In the genomic region with DNA sequence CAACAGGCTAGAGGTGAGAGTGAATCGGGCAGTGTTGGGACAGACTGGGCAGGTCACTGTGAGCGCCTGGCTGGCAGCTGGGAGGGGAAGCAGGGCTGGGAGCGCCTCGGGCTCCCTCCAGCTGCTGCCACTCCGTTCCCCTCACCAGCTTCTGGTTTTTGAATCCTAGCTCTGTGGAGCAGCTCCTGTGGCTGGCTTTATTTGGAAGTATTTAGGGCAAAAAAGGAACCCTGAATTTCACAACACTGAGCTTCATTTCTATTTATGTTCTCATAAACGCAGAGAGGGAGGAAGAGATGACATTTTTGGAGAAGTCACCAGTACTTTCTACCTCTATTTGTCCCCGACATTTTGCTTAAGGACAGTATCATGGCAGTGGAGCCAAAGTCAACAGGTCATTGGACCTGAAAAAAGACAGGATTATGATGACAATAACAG, we compare ENCODE assay signal across 10 cellular contexts.
DNase-seq lines count a peak whose midpoint lies in the region; ATAC-seq and TF ChIP-seq lines count a peak whose summit lies in the region.
"Had no signal": no experiment of that assay in that cellular context is flagged by ENCODE, and none has a peak within 500 bp of the region (broad histone marks: within the 10 kb centered on the region; RNA-seq: fewer than 3 reads in every experiment).

No MANE protein-coding gene starts in this region.

- peaks cover 46% of the 10 kb centered on the region for H3K4me1 Mint-ChIP-seq in osteocyte (ENCODE audit: unreplicated experiment)

- DNase-seq in CD1c-positive myeloid dendritic cell (ENCODE audit: extremely low spot score), result peak; percentile 94
- peak; percentile 79 for DNase-seq in SIG-M5 (lab: John Stamatoyannopoulos, UW)
- DNase-seq in Right ventricle myocardium inferior (ENCODE audit: missing footprints), result no peak
- peak; percentile 69 for DNase-seq in pons (ENCODE audit: low spot score)
- DNase-seq in KG1 (lab: John Stamatoyannopoulos, UW), result no peak
- DNase-seq in osteocyte (ENCODE audit: extremely low spot score, unreplicated experiment), result no peak
- no peak for DNase-seq in NCI-H510A treated with DMSO at 0.1 percent for 48 hours (lab: John Stamatoyannopoulos, UW)
- DNase-seq: CD8-positive, alpha-beta memory T cell; stimulated activated CD4-positive, alpha-beta T cell treated with anti-CD3 and anti-CD28 coated beads, Interleukin-4, amount 100 ng/mL, for 24 hours had no signal

- no peak overlapping the region for H3K27ac Mint-ChIP-seq in osteocyte (ENCODE audit: unreplicated experiment)

- ATAC-seq in Right ventricle myocardium inferior, result peak; percentile 42
- no peak for ATAC-seq in HG02763 (IDR thresholded peaks at IDR 0.05; ENCODE audit: unreplicated experiment)

- intact Hi-C loops in Right ventricle myocardium inferior (cut with DNase I), result no loop called here

- H3K36me3 Mint-ChIP-seq in osteocyte (ENCODE audit: unreplicated experiment), result no peaks in the 10 kb centered on the region
- H3K36me3 Mint-ChIP-seq: CD8-positive, alpha-beta memory T cell had no signal

- H3K27me3 Mint-ChIP-seq in osteocyte (ENCODE audit: unreplicated experiment), result no peaks in the 10 kb centered on the region

- TF ChIP-seq CTCF in osteocyte (IDR thresholded peaks at IDR 0.05), result no peak

- no peaks in the 10 kb centered on the region for H3K9me3 Mint-ChIP-seq in osteocyte (ENCODE audit: unreplicated experiment)
- H3K9me3 Mint-ChIP-seq: CD8-positive, alpha-beta memory T cell had no signal

- H3K4me3 Mint-ChIP-seq in osteocyte (ENCODE audit: unreplicated experiment), result no peak overlapping the region
- H3K4me3 Mint-ChIP-seq: CD8-positive, alpha-beta memory T cell had no signal

Comparison
In these comparisons a context has a peak if more than half of its experiments do, and no peak if none do; other contexts are left out.
1. DNase-seq: peak in CD1c-positive myeloid dendritic cell (single experiment), SIG-M5 (single experiment) and pons (single experiment); none in Right ventricle myocardium inferior (single experiment), KG1 (single experiment), osteocyte (single experiment) and NCI-H510A treated with DMSO at 0.1 percent for 48 hours (single experiment).